In genomic region chr20:58388882-58389323, GRCh38 we compare ENCODE assay signal across 1 cellular context.
TF ChIP-seq lines count a peak whose summit lies in the region.

TSS of gene VAPB (plus strand) at chr20:58389229. CDS start at chr20:58389460, 231 bp downstream.

TF ChIP-seq in GM23338, 12 proteins besides CTCF, POLR2A, EP300 and RAD21 (continued from another document):
- no peak for TF ChIP-seq ZNF462 (CRISPR knock-in tag; IDR thresholded peaks at IDR 0.05)
- TF ChIP-seq ZNF114 (CRISPR knock-in tag; IDR thresholded peaks at IDR 0.05), result no peak
- TF ChIP-seq CREB1 (CRISPR knock-in tag; IDR thresholded peaks at IDR 0.05; ENCODE audit: low read depth), result peak; percentile 24; the same call in 1 of the 2 replicates
- TF ChIP-seq NANOG (IDR thresholded peaks at IDR 0.05; ENCODE audit: borderline replicate concordance), result no peak
- no peak for TF ChIP-seq EZH2phosphoT487 (IDR thresholded peaks at IDR 0.05; ENCODE audit: unreplicated experiment)
